Comparison of ENCODE assay signal across 11 cellular contexts in genomic region chr2:207162319-207162718, GRCh38. TPM values are rescaled to one million over a fixed set of nuclear protein-coding genes. Genes with fewer than 3 reads are reported as not detected.
A peak's percentile ranks its signal among the peaks of the same experiment; 100 is the strongest.
DNase-seq lines count a peak whose midpoint lies in the region; ATAC-seq, FAIRE-seq and TF ChIP-seq lines count a peak whose summit lies in the region.
"Had no signal": no experiment of that assay in that cellular context is flagged by ENCODE, and none has a peak within 500 bp of the region (broad histone marks: within the 10 kb centered on the region; RNA-seq: fewer than 3 reads in every experiment).

No MANE protein-coding gene starts in this region.

- H4K20me1 ChIP-seq in astrocyte (ENCODE audit: insufficient read depth, low read length): peaks cover 61% of the 10 kb centered on the region

- H3K27me3 ChIP-seq in astrocyte (ENCODE audit: insufficient read depth, low read length) (no peaks in the 10 kb centered on the region), left lung (no peaks in the 10 kb centered on the region)

- H3K79me2 ChIP-seq in astrocyte (ENCODE audit: insufficient read depth, low read length): peaks cover 85% of the 10 kb centered on the region

- no peak for ATAC-seq in left lung

- H3K36me3 ChIP-seq in astrocyte (ENCODE audit: insufficient read depth, low read length) (no peaks in the 10 kb centered on the region), left lung (no peaks in the 10 kb centered on the region)

- peak overlapping the region; percentile 97 for H3K4me3 Mint-ChIP-seq in T-helper 2 cell treated with Interferon-gamma antibody and Interleukin-4, amounts not matched to agents 5 μg/mL and 100 μg/mL, for 36 hours
- H3K4me3 Mint-ChIP-seq in astrocyte (ENCODE audit: unreplicated experiment): peak overlapping the region; percentile 98

- H3K9me3 ChIP-seq in astrocyte (ENCODE audit: insufficient read depth, low read depth, low read length) (no peaks in the 10 kb centered on the region), left lung (no peaks in the 10 kb centered on the region)

- intact Hi-C loops in left lung (cut with DNase I): loop anchor here in 1 of 2 donors (10.0 kb wide), 1 partner anchor 178 kb away; no protein-coding TSS in a partner anchor

- TF ChIP-seq CTCF in astrocyte (IDR thresholded peaks at IDR 0.05; ENCODE audit: insufficient read depth, low read depth, low read length): no peak
- TF ChIP-seq CTCF in left lung (IDR thresholded peaks at IDR 0.05): no peak

- no peaks in the 10 kb centered on the region for H3K9me3 Mint-ChIP-seq in T-helper 2 cell treated with Interferon-gamma antibody and Interleukin-4, amounts not matched to agents 5 μg/mL and 100 μg/mL, for 36 hours
- H3K9me3 Mint-ChIP-seq in astrocyte (ENCODE audit: unreplicated experiment): peaks cover 2% of the 10 kb centered on the region

- H3K4me1 Mint-ChIP-seq in T-helper 2 cell treated with Interferon-gamma antibody and Interleukin-4, amounts not matched to agents 5 μg/mL and 100 μg/mL, for 36 hours (ENCODE audit: low read depth): peaks cover 39% of the 10 kb centered on the region
- H3K4me1 Mint-ChIP-seq in astrocyte (ENCODE audit: low read depth, unreplicated experiment): peaks cover 42% of the 10 kb centered on the region

- peak overlapping the region; percentile 98 for H3K9ac ChIP-seq in astrocyte (ENCODE audit: low read length)
- H3K9ac ChIP-seq: KMS-11 had no signal

- H3K4me2 ChIP-seq in astrocyte (ENCODE audit: low read length): peak overlapping the region; percentile 96
- H3K4me2 ChIP-seq: KMS-11 had no signal

- DNase-seq in T-helper 2 cell treated with Interferon-gamma antibody and Interleukin-4, amounts not matched to agents 5 μg/mL and 100 μg/mL, for 36 hours (ENCODE audit: low spot score): no peak
- DNase-seq in T-helper 2 cell: no peak
- DNase-seq in astrocyte (ENCODE audit: low read depth): peak; percentile 81
- no peak for DNase-seq in left lung
- DNase-seq in substantia nigra (lab: John Stamatoyannopoulos, UW): peak in 5 of 49 donors; percentile 18 to 42 (median 21)
- no peak for DNase-seq in H54 (ENCODE audit: insufficient read length, low spot score)
- DNase-seq in NCI-H146 treated with DMSO at 0.1 percent for 48 hours (lab: John Stamatoyannopoulos, UW; ENCODE audit: unreplicated experiment): no peak
- DNase-seq in stimulated activated CD4-positive, alpha-beta T cell treated with anti-CD3 and anti-CD28 coated beads, Interleukin-15, amount 100 ng/mL, for 24 hours: no peak
- DNase-seq: stimulated activated CD4-positive, alpha-beta T cell treated with anti-CD3 and anti-CD28 coated beads, Interleukin-2, amount 100 ng/mL, for 24 hours had no signal

- H3K36me3 Mint-ChIP-seq in T-helper 2 cell treated with Interferon-gamma antibody and Interleukin-4, amounts not matched to agents 5 μg/mL and 100 μg/mL, for 36 hours (ENCODE audit: low read depth): peaks cover 29% of the 10 kb centered on the region
- H3K36me3 Mint-ChIP-seq in astrocyte (ENCODE audit: low read depth, unreplicated experiment): peaks cover 3% of the 10 kb centered on the region

- H2AFZ ChIP-seq in astrocyte (ENCODE audit: low read depth, low read length): no peak overlapping the region

- H3K27ac ChIP-seq in astrocyte (ENCODE audit: low read depth, low read length): peak overlapping the region; percentile 98
- H3K27ac ChIP-seq in left lung: peak overlapping the region; percentile 100
- H3K27ac ChIP-seq in substantia nigra (ENCODE audit: low read depth, low read length, poor library complexity, severe bottlenecking): peak overlapping the region; percentile 68
- H3K27ac ChIP-seq: KMS-11 had no signal

- no peaks in the 10 kb centered on the region for H3K27me3 Mint-ChIP-seq in T-helper 2 cell treated with Interferon-gamma antibody and Interleukin-4, amounts not matched to agents 5 μg/mL and 100 μg/mL, for 36 hours (ENCODE audit: low read depth)
- H3K27me3 Mint-ChIP-seq in astrocyte (ENCODE audit: low read depth, unreplicated experiment): no peaks in the 10 kb centered on the region

- FAIRE-seq in astrocyte (lab: Jason Lieb, UNC) (no peak), H54 (lab: Jason Lieb, UNC) (no peak)
- FAIRE-seq: A204.1 had no signal

- TF ChIP-seq POLR2A in H54 (IDR thresholded peaks at IDR 0.05; ENCODE audit: low read depth, low read length): no peak

- peak overlapping the region; percentile 96 for H3K4me3 ChIP-seq in astrocyte (ENCODE audit: insufficient read depth, low read depth, low read length)
- peak overlapping the region in 1 of 2 donors; percentile 66 for H3K4me3 ChIP-seq in left lung

- no peak overlapping the region for H3K27ac Mint-ChIP-seq in T-helper 2 cell treated with Interferon-gamma antibody and Interleukin-4, amounts not matched to agents 5 μg/mL and 100 μg/mL, for 36 hours
- H3K27ac Mint-ChIP-seq in astrocyte (ENCODE audit: unreplicated experiment): peak overlapping the region; percentile 99

- H3K4me1 ChIP-seq in astrocyte (ENCODE audit: insufficient read depth, low read length): peaks cover 42% of the 10 kb centered on the region
- H3K4me1 ChIP-seq in left lung: peaks cover 16 to 61% of the 10 kb centered on the region in 2 donors

RNA-seq across cellular contexts. Expression of gene KLF7, which starts 3.4 kb away (rescaled TPM):
- total RNA-seq in astrocyte (76.5 and 81.2 TPM in 2 replicates), left lung (10 to 100 TPM; 31.0 to 41.8 TPM)
